In genomic region chr7:80941206-80941758, GRCh38 we compare ENCODE assay signal across 9 cellular contexts. TPM values are rescaled to one million over a fixed set of nuclear protein-coding genes. Genes with fewer than 3 reads are reported as not detected.
DNase-seq lines count a peak whose midpoint lies in the region; ATAC-seq and TF ChIP-seq lines count a peak whose summit lies in the region.
"Had no signal": no experiment of that assay in that cellular context is flagged by ENCODE, and none has a peak within 500 bp of the region (broad histone marks: within the 10 kb centered on the region; RNA-seq: fewer than 3 reads in every experiment).

No MANE protein-coding gene starts in this region.

- no peaks in the 10 kb centered on the region for H3K79me2 ChIP-seq in SK-N-SH (ENCODE audit: insufficient read depth)

- H3K4me3 ChIP-seq in SK-N-SH (ENCODE audit: low read depth in 2 of 2, low read length in 1 of 2) (no peak overlapping the region), skeletal muscle tissue (ENCODE audit: low read length in 3 of 3) (no peak overlapping the region)

- no peak overlapping the region for H3K4me3 Mint-ChIP-seq in activated CD4-positive, alpha-beta memory T cell treated with anti-CD3 and anti-CD28 coated beads for 36 hours

- H3K36me3 ChIP-seq in SK-N-SH (replicated peaks in 1 of 2; ENCODE audit: control insufficient read depth in 1 of 2, insufficient read depth in 2 of 2, low read length in 1 of 2) (no peaks in the 10 kb centered on the region), skeletal muscle tissue (ENCODE audit: control insufficient read depth in 3 of 3, insufficient read depth in 3 of 3, low read length in 3 of 3) (no peaks in the 10 kb centered on the region)

- peak in 1 of 2 experiments; percentile 59; a peak in 2 of 4 replicates for TF ChIP-seq EP300 in SK-N-SH (IDR thresholded peaks at IDR 0.05; ENCODE audit: borderline replicate concordance in 1 of 2, low read depth in 1 of 2, low read length in 1 of 2)

- H2AFZ ChIP-seq in SK-N-SH (ENCODE audit: low read depth) = peak overlapping the region; percentile 42; the same call in 1 of the 2 replicates

- CTCF ChIA-PET in SK-N-SH (lab: Yijun Ruan, JAX) = interaction anchor here (1.1 to 1.5 kb wide), 2 partner anchors 22 to 529 kb away, joined by 3 to 11 read pairs; partner anchors contain the start of gene SEMA3C
- CTCF ChIA-PET in activated CD4-positive, alpha-beta memory T cell treated with anti-CD3 and anti-CD28 coated beads for 36 hours (lab: Charles Lee) = no interaction called here

- H3K4me1 Mint-ChIP-seq in activated CD4-positive, alpha-beta memory T cell treated with anti-CD3 and anti-CD28 coated beads for 36 hours (ENCODE audit: low read depth) = no peaks in the 10 kb centered on the region

- ATAC-seq in Right ventricle myocardium superior (ENCODE audit: poor library complexity) = peak; percentile 79

- WGBS in SK-N-SH (ENCODE audit: low lambda C conversion rate) = 61% methylated on average over 4 of the region's 4 CpGs

- H3K36me3 Mint-ChIP-seq in activated CD4-positive, alpha-beta memory T cell treated with anti-CD3 and anti-CD28 coated beads for 36 hours = no peaks in the 10 kb centered on the region

- H3K4me1 ChIP-seq in SK-N-SH (ENCODE audit: control insufficient read depth in 1 of 2, insufficient read depth in 2 of 2, low read depth in 1 of 2, low read length in 1 of 2) (peaks cover 3 to 18% of the 10 kb centered on the region in 2 experiments; a peak in 3 of 4 replicates), skeletal muscle tissue (ENCODE audit: control insufficient read depth in 3 of 3, insufficient read depth in 3 of 3, low read length in 3 of 3) (peaks cover 8 to 13% (median 11%) of the 10 kb centered on the region in 3 donors)

- DNase-seq in GM04504 (ENCODE audit: low read depth) = peak; percentile 57
- no peak for DNase-seq in SK-N-SH
- no peak for DNase-seq in Right ventricle myocardium superior
- no peak for DNase-seq in activated CD4-positive, alpha-beta memory T cell treated with anti-CD3 and anti-CD28 coated beads for 36 hours
- no peak for DNase-seq in NCI-H146 (lab: John Stamatoyannopoulos, UW)
- DNase-seq in DMS153 (lab: John Stamatoyannopoulos, UW) = no peak
- no peak for DNase-seq in T-helper 9 cell
- DNase-seq: NK-92 treated with Interleukin-12 subunit alpha and Interleukin-12 subunit beta, amount 100 ng/mL, for 24 hours had no signal

- H3K27ac ChIP-seq in SK-N-SH (ENCODE audit: low read depth in 2 of 2, low read length in 1 of 2) (peak overlapping the region; percentile 79 to 87; a peak in 3 of 4 replicates), skeletal muscle tissue (ENCODE audit: low read depth, low read length) (peak overlapping the region; percentile 57)

- H3K9me3 Mint-ChIP-seq in activated CD4-positive, alpha-beta memory T cell treated with anti-CD3 and anti-CD28 coated beads for 36 hours = peaks cover 2% of the 10 kb centered on the region

- peaks cover 32% of the 10 kb centered on the region for H3F3A ChIP-seq in SK-N-SH (replicated peaks; ENCODE audit: insufficient read depth)

- 0 out of 2 replicates have a peak, but pooled peaks cover 5% of the 10 kb centered on the region for H3K9me3 ChIP-seq in SK-N-SH
- H3K9me3 ChIP-seq in skeletal muscle tissue (ENCODE audit: control insufficient read depth in 3 of 3, low read length in 3 of 3) = no peaks in the 10 kb centered on the region

- no peak for TF ChIP-seq CTCF in SK-N-SH (IDR thresholded peaks at IDR 0.05)

- H4K20me1 ChIP-seq in SK-N-SH (ENCODE audit: insufficient read depth) = no peaks in the 10 kb centered on the region

- H3K9ac ChIP-seq in SK-N-SH (no peak overlapping the region), skeletal muscle tissue (ENCODE audit: low read depth in 1 of 3, low read length in 3 of 3) (no peak overlapping the region)

- H3K4me2 ChIP-seq in SK-N-SH = no peak overlapping the region

- no peak for TF ChIP-seq RAD21 in SK-N-SH (IDR thresholded peaks at IDR 0.05; ENCODE audit: low read length)

- POLR2A ChIA-PET in SK-N-SH (lab: Yijun Ruan, JAX) = no interaction called here
- POLR2A ChIA-PET in activated CD4-positive, alpha-beta memory T cell treated with anti-CD3 and anti-CD28 coated beads for 36 hours (lab: Charles Lee) = no interaction called here

- H3K27me3 Mint-ChIP-seq in activated CD4-positive, alpha-beta memory T cell treated with anti-CD3 and anti-CD28 coated beads for 36 hours = no peaks in the 10 kb centered on the region

- H3K27me3 ChIP-seq in SK-N-SH (ENCODE audit: insufficient read depth) (no peaks in the 10 kb centered on the region), skeletal muscle tissue (ENCODE audit: control insufficient read depth in 3 of 3, insufficient read depth in 3 of 3, low read length in 3 of 3) (no peaks in the 10 kb centered on the region)

- H3K27ac Mint-ChIP-seq in activated CD4-positive, alpha-beta memory T cell treated with anti-CD3 and anti-CD28 coated beads for 36 hours = no peak overlapping the region

- no peaks in the 10 kb centered on the region for H3K9me2 ChIP-seq in SK-N-SH

- intact Hi-C loops in Right ventricle myocardium superior (cut with DNase I) = no loop called here
- intact Hi-C loops in activated CD4-positive, alpha-beta memory T cell treated with anti-CD3 and anti-CD28 coated beads for 36 hours (cut with micrococcal nuclease) = no loop called here

TF ChIP-seq in SK-N-SH, 30 proteins besides CTCF, POLR2A, EP300 and RAD21:
- TF ChIP-seq YY1 (IDR thresholded peaks at IDR 0.05; ENCODE audit: low read depth) (0 out of 2 replicates have a peak, but pooled peaks have one; percentile 2), SIN3A (IDR thresholded peaks at IDR 0.05; ENCODE audit: borderline replicate concordance, low read depth, low read length) (no peak), IRF3 (IDR thresholded peaks at IDR 0.05; ENCODE audit: low read depth, low read length) (no peak), TEAD4 (IDR thresholded peaks at IDR 0.05; ENCODE audit: borderline replicate concordance, insufficient read depth) (0 out of 2 replicates have a peak, but pooled peaks have one; percentile 31), GABPA (IDR thresholded peaks at IDR 0.05; ENCODE audit: low read depth) (no peak), FOSL2 (IDR thresholded peaks at IDR 0.05; ENCODE audit: borderline replicate concordance, low read depth) (peak; percentile 17; the same call in 1 of the 2 replicates), RFX5 (IDR thresholded peaks at IDR 0.05; ENCODE audit: low read length) (no peak), TCF12 (IDR thresholded peaks at IDR 0.05) (peak; percentile 44), PBX3 (IDR thresholded peaks at IDR 0.05) (peak; percentile 31; the same call in 1 of the 2 replicates), RXRA (IDR thresholded peaks at IDR 0.05; ENCODE audit: borderline replicate concordance, low read depth) (no peak; the same call in 1 of the 2 replicates), POLR2AphosphoS5 (IDR thresholded peaks at IDR 0.05; ENCODE audit: low read depth, low read length) (no peak)

RNA-seq across cellular contexts. Expression of gene SEMA3C, which starts 22.4 kb away (rescaled TPM):
- polyA plus RNA-seq in SK-N-SH (2012; rRNA removed) = 51.1 and 64.1 TPM in 2 replicates
- 61.6 and 67.3 TPM in 2 replicates for polyA plus RNA-seq in SK-N-SH (2012; cell fraction: cytosol; rRNA removed)
- polyA plus RNA-seq in SK-N-SH (2012; cell fraction: nucleus; rRNA removed) = 66.6 and 76.1 TPM in 2 replicates
- total RNA-seq in Right ventricle myocardium superior (66.9 TPM), skeletal muscle tissue (266 TPM)
- not detected for total RNA-seq in activated CD4-positive, alpha-beta memory T cell treated with anti-CD3 and anti-CD28 coated beads for 36 hours

Comparison
In these comparisons a context has a peak if more than half of its experiments do, and no peak if none do; other contexts are left out.
1. RNA of gene SEMA3C, which starts 22.4 kb away (total RNA-seq): 266 TPM in skeletal muscle tissue (single experiment) and 66.9 TPM in Right ventricle myocardium superior (single experiment); not detected in activated CD4-positive, alpha-beta memory T cell treated with anti-CD3 and anti-CD28 coated beads for 36 hours; every median in the first group is over 10 times any median in the second.